ENCODE assay signal across 8 cellular contexts in the genomic region with DNA sequence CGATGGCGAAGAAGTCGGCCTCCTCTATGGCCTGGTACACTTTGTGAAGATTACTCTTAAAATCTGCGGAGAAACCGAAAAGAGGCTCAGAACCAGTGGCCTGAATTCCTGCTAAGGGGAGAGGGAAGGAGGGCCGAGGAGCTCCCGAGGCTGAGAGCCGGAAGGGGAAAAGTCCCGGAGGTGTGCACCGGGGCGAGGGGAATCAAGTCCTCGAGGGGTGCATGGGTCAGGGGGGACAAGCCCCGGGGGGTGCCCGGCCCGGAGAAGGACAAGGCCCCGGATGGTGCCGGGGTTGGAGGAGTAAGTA.
DNase-seq lines count a peak whose midpoint lies in the region; ATAC-seq and TF ChIP-seq lines count a peak whose summit lies in the region.

No MANE protein-coding gene starts in this region.

- H2AFZ ChIP-seq in KMS-11 (ENCODE audit: low read depth) = peak overlapping the region; percentile 75

- peaks cover 30% of the 10 kb centered on the region for H3K79me2 ChIP-seq in KMS-11 (ENCODE audit: insufficient read depth, low read depth)

- ATAC-seq in GM19455 (IDR thresholded peaks at IDR 0.05; ENCODE audit: unreplicated experiment) (no peak), HG02623 (IDR thresholded peaks at IDR 0.05; ENCODE audit: unreplicated experiment) (no peak)

- no peaks in the 10 kb centered on the region for H3K9me3 ChIP-seq in mucosa of stomach (ENCODE audit: control insufficient read depth, low read length)

- peak overlapping the region; percentile 73 for H3K4me2 ChIP-seq in KMS-11

- H3K4me3 ChIP-seq in KMS-11 (IDR thresholded peaks at IDR 0.05; ENCODE audit: insufficient read depth, low read depth, low read length) = peak overlapping the region; percentile 25
- peak overlapping the region; percentile 48 for H3K4me3 ChIP-seq in mucosa of stomach (ENCODE audit: low read length)

- peak overlapping the region; percentile 70 for H3K27ac ChIP-seq in KMS-11

- TF ChIP-seq CTCF in KMS-11 (conservative IDR thresholded peaks at IDR 0.05; ENCODE audit: low read depth, low read length) = no peak

- H3K36me3 ChIP-seq in KMS-11 (ENCODE audit: insufficient read depth) = peaks cover 5% of the 10 kb centered on the region; the same call in 1 of the 2 replicates
- H3K36me3 ChIP-seq in mucosa of stomach (ENCODE audit: control insufficient read depth, insufficient read depth, low read length) = no peaks in the 10 kb centered on the region

- H4K20me1 ChIP-seq in KMS-11 (ENCODE audit: insufficient read depth) = peaks cover 6% of the 10 kb centered on the region; the same call in 1 of the 2 replicates

- H3K9ac ChIP-seq in KMS-11 (peak overlapping the region; percentile 87), mucosa of stomach (ENCODE audit: low read length) (peak overlapping the region; percentile 94)

- DNase-seq in stimulated activated CD4-positive, alpha-beta T cell treated with anti-CD3 and anti-CD28 coated beads, Interleukin-4, amount 100 ng/mL, for 24 hours = peak; percentile 6
- no peak for DNase-seq in stimulated activated CD4-positive, alpha-beta T cell treated with anti-CD3 and anti-CD28 coated beads, Interleukin-15, amount 100 ng/mL, for 24 hours
- DNase-seq in central memory CD4-positive, alpha-beta T cell = peak; percentile 4
- no peak for DNase-seq in NCI-H146 (lab: John Stamatoyannopoulos, UW)

- H3K4me1 ChIP-seq in KMS-11 (ENCODE audit: low read depth, poor library complexity, severe bottlenecking) = peaks cover 30% of the 10 kb centered on the region
- peaks cover 14% of the 10 kb centered on the region for H3K4me1 ChIP-seq in mucosa of stomach (ENCODE audit: control insufficient read depth, insufficient read depth, low read length)

- H3K27me3 ChIP-seq in KMS-11 (ENCODE audit: insufficient read depth, low read depth) = no peaks in the 10 kb centered on the region
- H3K27me3 ChIP-seq in mucosa of stomach (ENCODE audit: control insufficient read depth, insufficient read depth, low read length) = no peaks in the 10 kb centered on the region

Comparison
In these comparisons a context has a peak if more than half of its experiments do, and no peak if none do; other contexts are left out.
1. DNase-seq: peak in stimulated activated CD4-positive, alpha-beta T cell treated with anti-CD3 and anti-CD28 coated beads, Interleukin-4, amount 100 ng/mL, for 24 hours (single experiment) and central memory CD4-positive, alpha-beta T cell (single experiment); none in stimulated activated CD4-positive, alpha-beta T cell treated with anti-CD3 and anti-CD28 coated beads, Interleukin-15, amount 100 ng/mL, for 24 hours (single experiment) and NCI-H146 (single experiment).